In genomic region chr4:94415448-94415847, GRCh38 we compare ENCODE assay signal across 9 cellular contexts. TPM values are rescaled to one million over a fixed set of nuclear protein-coding genes. Genes with fewer than 3 reads are reported as not detected.
"Had no signal": no experiment of that assay in that cellular context is flagged by ENCODE, and none has a peak within 500 bp of the region (broad histone marks: within the 10 kb centered on the region; RNA-seq: fewer than 3 reads in every experiment).

No MANE protein-coding gene starts in this region.

- DNase-seq: GDM1, GF-D8 had no signal

- ATAC-seq: GM12878 had no signal

- FAIRE-seq: G401.6, GM12878, GM12891, GM12892, GM18507, GM19239 had no signal

- H3K4me3 ChIP-seq: GM12878 had no signal

RNA-seq across cellular contexts. Expression of gene PDLIM5, which starts 36.3 kb away (rescaled TPM):
- total RNA-seq: G401 had no signal
